14 cellular contexts compared by ENCODE assay signal in genomic region chr2:24947758-24948157, GRCh38. TPM values are rescaled to one million over a fixed set of nuclear protein-coding genes. Genes with fewer than 3 reads are reported as not detected.
A peak's percentile ranks its signal among the peaks of the same experiment; 100 is the strongest.
DNase-seq lines count a peak whose midpoint lies in the region; ATAC-seq and TF ChIP-seq lines count a peak whose summit lies in the region.
"Had no signal": no experiment of that assay in that cellular context is flagged by ENCODE, and none has a peak within 500 bp of the region (broad histone marks: within the 10 kb centered on the region; RNA-seq: fewer than 3 reads in every experiment).

No MANE protein-coding gene starts in this region.

- H3K4me1 ChIP-seq in trophoblast cell (ENCODE audit: control insufficient read depth in 1 of 2, insufficient read depth in 2 of 2, low read length in 2 of 2) = no peaks in the 10 kb centered on the region
- H3K4me1 ChIP-seq: BLaER1 had no signal

- peaks cover 6 to 12% of the 10 kb centered on the region in 2 experiments for H3K36me3 ChIP-seq in trophoblast cell (ENCODE audit: control insufficient read depth in 1 of 2, insufficient read depth in 2 of 2, low read length in 2 of 2)

- no peak for TF ChIP-seq CTCF in RWPE1 (conservative IDR thresholded peaks at IDR 0.05; ENCODE audit: low read depth)
- no peak for TF ChIP-seq CTCF in Calu3 (IDR thresholded peaks at IDR 0.05; ENCODE audit: unreplicated experiment)

- H3K9me3 ChIP-seq in T-helper 17 cell (ENCODE audit: control insufficient read depth, low read length, poor library complexity, severe bottlenecking) = no peaks in the 10 kb centered on the region
- H3K9me3 ChIP-seq in trophoblast cell (ENCODE audit: insufficient read depth, low read depth, low read length) = no peaks in the 10 kb centered on the region
- H3K9me3 ChIP-seq: BLaER1, HAP-1 had no signal

- no peaks in the 10 kb centered on the region for H3K9me3 Mint-ChIP-seq in activated T-cell treated with anti-CD3 and anti-CD28 coated beads, Interleukin-2, amount 50 U/mL, for 24 hours
- no peaks in the 10 kb centered on the region for H3K9me3 Mint-ChIP-seq in activated T-cell treated with anti-CD3 and anti-CD28 coated beads, Interleukin-2, amount 50 U/mL, for 72 hours
- H3K9me3 Mint-ChIP-seq in Calu3 (ENCODE audit: low read depth, unreplicated experiment) = no peaks in the 10 kb centered on the region
- H3K9me3 Mint-ChIP-seq: HFFc6 had no signal

- no peak for ATAC-seq in activated T-cell treated with anti-CD3 and anti-CD28 coated beads, Interleukin-2, amount 50 U/mL, for 72 hours (replicated peaks in 1 of 2)
- ATAC-seq in T-helper 17 cell (no peak), HG03378 (IDR thresholded peaks at IDR 0.05; ENCODE audit: unreplicated experiment) (no peak)

- H4K91ac ChIP-seq in trophoblast cell (ENCODE audit: low read depth, low read length) = no peak overlapping the region

- H3K79me1 ChIP-seq in trophoblast cell (ENCODE audit: low read length) = no peaks in the 10 kb centered on the region

- peaks cover 68% of the 10 kb centered on the region for H3K36me3 Mint-ChIP-seq in activated T-cell treated with anti-CD3 and anti-CD28 coated beads, Interleukin-2, amount 50 U/mL, for 24 hours (ENCODE audit: low read depth)
- H3K36me3 Mint-ChIP-seq in activated T-cell treated with anti-CD3 and anti-CD28 coated beads, Interleukin-2, amount 50 U/mL, for 72 hours (ENCODE audit: insufficient read depth in 2 of 2) = peaks cover 0 to 9% of the 10 kb centered on the region in 2 donors
- H3K36me3 Mint-ChIP-seq in T-helper 17 cell (ENCODE audit: low read depth) (peaks cover 10% of the 10 kb centered on the region), Calu3 (ENCODE audit: insufficient read depth, unreplicated experiment) (no peaks in the 10 kb centered on the region)

- H3K9ac ChIP-seq in trophoblast cell (ENCODE audit: low read length) = peak overlapping the region; percentile 63
- H3K9ac ChIP-seq: BLaER1 had no signal

- no peak overlapping the region for H3K27ac ChIP-seq in trophoblast cell (ENCODE audit: low read depth, low read length)
- H3K27ac ChIP-seq in RWPE1 = no peak overlapping the region
- H3K27ac ChIP-seq: 22Rv1, BLaER1 had no signal

- intact Hi-C loops in Calu3 (cut with micrococcal nuclease; ENCODE audit: unreplicated experiment) = no loop called here

- H3K27ac Mint-ChIP-seq in activated T-cell treated with anti-CD3 and anti-CD28 coated beads, Interleukin-2, amount 50 U/mL, for 24 hours = peak overlapping the region; percentile 7
- no peak overlapping the region for H3K27ac Mint-ChIP-seq in activated T-cell treated with anti-CD3 and anti-CD28 coated beads, Interleukin-2, amount 50 U/mL, for 72 hours
- H3K27ac Mint-ChIP-seq in T-helper 17 cell (peak overlapping the region; percentile 62), Calu3 (ENCODE audit: unreplicated experiment) (no peak overlapping the region)
- H3K27ac Mint-ChIP-seq: HFFc6 had no signal

- H3K27me3 ChIP-seq in trophoblast cell (ENCODE audit: insufficient read depth, low read length) = no peaks in the 10 kb centered on the region
- H3K27me3 ChIP-seq: BLaER1 had no signal

- H3K4me3 Mint-ChIP-seq in activated T-cell treated with anti-CD3 and anti-CD28 coated beads, Interleukin-2, amount 50 U/mL, for 24 hours = no peak overlapping the region
- no peak overlapping the region for H3K4me3 Mint-ChIP-seq in activated T-cell treated with anti-CD3 and anti-CD28 coated beads, Interleukin-2, amount 50 U/mL, for 72 hours
- H3K4me3 Mint-ChIP-seq in T-helper 17 cell (no peak overlapping the region), Calu3 (ENCODE audit: low read depth, unreplicated experiment) (no peak overlapping the region)
- H3K4me3 Mint-ChIP-seq: HFFc6 had no signal

- H3K4me1 Mint-ChIP-seq in activated T-cell treated with anti-CD3 and anti-CD28 coated beads, Interleukin-2, amount 50 U/mL, for 24 hours (ENCODE audit: low read depth) = no peaks in the 10 kb centered on the region
- no peaks in the 10 kb centered on the region for H3K4me1 Mint-ChIP-seq in activated T-cell treated with anti-CD3 and anti-CD28 coated beads, Interleukin-2, amount 50 U/mL, for 72 hours (ENCODE audit: low read depth)
- H3K4me1 Mint-ChIP-seq in T-helper 17 cell (no peaks in the 10 kb centered on the region), Calu3 (ENCODE audit: low read depth, unreplicated experiment) (no peaks in the 10 kb centered on the region)

- no peak overlapping the region for H2BK12ac ChIP-seq in trophoblast cell (ENCODE audit: low read length)

- DNase-seq in activated T-cell treated with anti-CD3 and anti-CD28 coated beads, Interleukin-2, amount 50 U/mL, for 24 hours = no peak
- DNase-seq in activated T-cell treated with anti-CD3 and anti-CD28 coated beads, Interleukin-2, amount 50 U/mL, for 72 hours = no peak
- DNase-seq in T-helper 17 cell = no peak
- peak; percentile 6 for DNase-seq in cerebellar cortex (ENCODE audit: low spot score)
- DNase-seq in trophoblast cell = no peak
- no peak for DNase-seq in RWPE1 (ENCODE audit: low spot score)
- no peak for DNase-seq in Calu3
- DNase-seq: AML-193, DMS79, HFFc6 had no signal

- no peak overlapping the region for H3K4ac ChIP-seq in trophoblast cell (ENCODE audit: low read depth, low read length)

- H3K4me3 ChIP-seq in trophoblast cell (ENCODE audit: low read depth, low read length) = no peak overlapping the region
- H3K4me3 ChIP-seq: BLaER1, HAP-1 had no signal

- H3K23ac ChIP-seq in trophoblast cell (ENCODE audit: low read length) = no peak overlapping the region

- H3K18ac ChIP-seq in trophoblast cell (ENCODE audit: low read length) = no peak overlapping the region

- H3K14ac ChIP-seq in trophoblast cell (ENCODE audit: low read length) = no peak overlapping the region

- no peak overlapping the region for H2BK120ac ChIP-seq in trophoblast cell (ENCODE audit: insufficient read depth, low read length, poor library complexity)

- H3K27me3 Mint-ChIP-seq in activated T-cell treated with anti-CD3 and anti-CD28 coated beads, Interleukin-2, amount 50 U/mL, for 24 hours = no peaks in the 10 kb centered on the region
- H3K27me3 Mint-ChIP-seq in activated T-cell treated with anti-CD3 and anti-CD28 coated beads, Interleukin-2, amount 50 U/mL, for 72 hours (ENCODE audit: low read depth) = no peaks in the 10 kb centered on the region
- no peaks in the 10 kb centered on the region for H3K27me3 Mint-ChIP-seq in T-helper 17 cell
- H3K27me3 Mint-ChIP-seq in Calu3 (ENCODE audit: unreplicated experiment) = no peaks in the 10 kb centered on the region

- no peak overlapping the region for H4K12ac ChIP-seq in trophoblast cell (ENCODE audit: low read depth, low read length)

- CTCF ChIA-PET in RWPE1 (lab: Yijun Ruan, JAX) = interaction anchor here (0.8 kb wide), 1 partner anchor 86 kb away, joined by 4 read pairs; no protein-coding TSS in a partner anchor
- CTCF ChIA-PET in Calu3 (lab: Charles Lee) = no interaction called here

- H3K79me2 ChIP-seq in trophoblast cell (ENCODE audit: control insufficient read depth, insufficient read depth, low read length, poor library complexity) = no peaks in the 10 kb centered on the region

- H2AFZ ChIP-seq in trophoblast cell (ENCODE audit: insufficient read depth, low read length, poor library complexity) = no peak overlapping the region

- POLR2A ChIA-PET in RWPE1 (lab: Yijun Ruan, JAX; ENCODE audit: low non-redundant PET) = no interaction called here

- H2AK5ac ChIP-seq in trophoblast cell (ENCODE audit: low read length) = no peak overlapping the region

- H3K4me2 ChIP-seq in trophoblast cell (ENCODE audit: low read length) = no peak overlapping the region
- H3K4me2 ChIP-seq: BLaER1 had no signal

- H2BK5ac ChIP-seq in trophoblast cell (ENCODE audit: low read depth, low read length, poor library complexity) = no peak overlapping the region

- BruUV-seq in Calu3 (replicated peaks; lab: Mats Ljungman, UMichigan) = no TSS peak

- no peak overlapping the region for H4K8ac ChIP-seq in trophoblast cell (ENCODE audit: low read depth, low read length)

RNA-seq across cellular contexts. Expression of gene DNAJC27, which starts 24.0 kb away (rescaled TPM):
- total RNA-seq in activated T-cell treated with anti-CD3 and anti-CD28 coated beads, Interleukin-2, amount 50 U/mL, for 72 hours = 1 to 10 TPM; 7.4 to 9.8 TPM
- total RNA-seq in T-helper 17 cell = 10 to 100 TPM; 15.7 to 19.2 TPM
- polyA plus RNA-seq in trophoblast cell (2013) = 2.5 TPM in 2 replicates
- 4.6 and 4.9 TPM in 2 replicates for total RNA-seq in Calu3 (2022)

RNA-seq across cellular contexts. Expression of gene ADCY3, which starts 27.7 kb away (rescaled TPM):
- total RNA-seq in activated T-cell treated with anti-CD3 and anti-CD28 coated beads, Interleukin-2, amount 50 U/mL, for 72 hours = 10 to 100 TPM; 55.5 to 63.4 TPM
- total RNA-seq in T-helper 17 cell (10 to 100 TPM; 40.7 to 59.3 TPM), Calu3 (2022) (57.6 and 63.7 TPM in 2 replicates)
- 3.9 and 4.6 TPM in 2 replicates for polyA plus RNA-seq in trophoblast cell (2013)

Comparison
In these comparisons a context has a peak if more than half of its experiments do, and no peak if none do; other contexts are left out.
1. H3K27ac Mint-ChIP-seq: peak in activated T-cell treated with anti-CD3 and anti-CD28 coated beads, Interleukin-2, amount 50 U/mL, for 24 hours (single experiment) and T-helper 17 cell (single experiment); none in activated T-cell treated with anti-CD3 and anti-CD28 coated beads, Interleukin-2, amount 50 U/mL, for 72 hours (single experiment) and Calu3 (single experiment).